23 cellular contexts compared by ENCODE assay signal in genomic region chr16:81861915-81862314, GRCh38.
DNase-seq lines count a peak whose midpoint lies in the region; ATAC-seq and TF ChIP-seq lines count a peak whose summit lies in the region.
"Had no signal": no experiment of that assay in that cellular context is flagged by ENCODE, and none has a peak within 500 bp of the region (broad histone marks: within the 10 kb centered on the region; RNA-seq: fewer than 3 reads in every experiment).

No MANE protein-coding gene starts in this region.

- no peaks in the 10 kb centered on the region for H3K36me3 Mint-ChIP-seq in MCF 10A (ENCODE audit: insufficient read depth, unreplicated experiment)
- H3K36me3 Mint-ChIP-seq in effector memory CD8-positive, alpha-beta T cell (ENCODE audit: insufficient read depth): peaks cover 13% of the 10 kb centered on the region
- H3K36me3 Mint-ChIP-seq in naive B cell: peaks cover 16 to 21% of the 10 kb centered on the region in 2 donors
- H3K36me3 Mint-ChIP-seq in WTC11: no peaks in the 10 kb centered on the region

- DNase-seq in breast epithelium (ENCODE audit: low spot score in 2 of 2): peak in 1 of 2 donors; percentile 42
- no peak for DNase-seq in MCF 10A (ENCODE audit: unreplicated experiment)
- no peak for DNase-seq in effector memory CD8-positive, alpha-beta T cell
- DNase-seq in naive B cell: no peak
- no peak for DNase-seq in upper lobe of left lung
- no peak for DNase-seq in NCI-H2196 treated with DMSO at 0.1 percent for 48 hours (lab: John Stamatoyannopoulos, UW; ENCODE audit: unreplicated experiment)
- DNase-seq in COLO668 (lab: John Stamatoyannopoulos, UW; ENCODE audit: unreplicated experiment): no peak
- DNase-seq in WTC11 (ENCODE audit: low spot score): no peak
- DNase-seq: activated CD4-positive, alpha-beta T cell treated with anti-CD3 and anti-CD28 coated beads, Interleukin-2, amount 50 U/mL, for 48 hours; activated naive CD4-positive, alpha-beta T cell treated with anti-CD3 and anti-CD28 coated beads, Interleukin-2, amount 50 U/mL, for 16 hours; activated T-cell treated with anti-CD3 and anti-CD28 coated beads, Interleukin-2, amount 50 U/mL, for 24 hours; DMS53; NCI-H2171; NCI-H82; ovary; small intestine; stimulated activated CD4-positive, alpha-beta T cell treated with anti-CD3 and anti-CD28 coated beads, Interleukin-4, amount 100 ng/mL, for 4 hours had no signal

- H3K9me3 ChIP-seq in breast epithelium: no peaks in the 10 kb centered on the region
- no peaks in the 10 kb centered on the region for H3K9me3 ChIP-seq in upper lobe of left lung
- H3K9me3 ChIP-seq: BLaER1, HAP-1, ovary, tibial nerve had no signal

- POLR2A ChIA-PET in MCF 10A (lab: Yijun Ruan, JAX) (no interaction called here), WTC11 (lab: Charles Lee) (no interaction called here)

- H3K36me3 ChIP-seq in breast epithelium (no peaks in the 10 kb centered on the region), upper lobe of left lung (peaks cover 0 to 4% (median 0%) of the 10 kb centered on the region in 4 donors)
- H3K36me3 ChIP-seq: HAP-1, ovary, tibial nerve had no signal

- no peak overlapping the region for H3K4me3 Mint-ChIP-seq in MCF 10A (ENCODE audit: unreplicated experiment)
- no peak overlapping the region for H3K4me3 Mint-ChIP-seq in effector memory CD8-positive, alpha-beta T cell
- H3K4me3 Mint-ChIP-seq in naive B cell: peak overlapping the region in 1 of 8 donors; percentile 47
- H3K4me3 Mint-ChIP-seq in WTC11: no peak overlapping the region
- H3K4me3 Mint-ChIP-seq: activated T-cell treated with anti-CD3 and anti-CD28 coated beads, Interleukin-2, amount 50 U/mL, for 24 hours had no signal

- no peak for ATAC-seq in effector memory CD8-positive, alpha-beta T cell (replicated peaks)
- ATAC-seq in naive B cell (ENCODE audit: low read depth in 2 of 2) (no peak), upper lobe of left lung (ENCODE audit: low FRiP score in 2 of 2) (no peak), WTC11 (no peak)

- intact Hi-C loops in breast epithelium (cut with DNase I; ENCODE audit: low total_unique reads) (no loop called here), MCF 10A (cut with micrococcal nuclease) (no loop called here)

- H3K27ac ChIP-seq in breast epithelium (peak overlapping the region; percentile 73 to 89), upper lobe of left lung (peak overlapping the region; percentile 36 to 83 (median 64))
- H3K27ac ChIP-seq: 22Rv1, BLaER1, KMS-11, ovary had no signal

- H3K4me1 ChIP-seq in breast epithelium: no peaks in the 10 kb centered on the region
- peaks cover 12 to 21% (median 16%) of the 10 kb centered on the region in 4 donors for H3K4me1 ChIP-seq in upper lobe of left lung
- H3K4me1 ChIP-seq: HAP-1 had no signal

- H3K27ac Mint-ChIP-seq in MCF 10A (ENCODE audit: low read depth, unreplicated experiment) (no peak overlapping the region), naive B cell (peak overlapping the region in 4 of 6 donors; percentile 20 to 87 (median 79)), WTC11 (no peak overlapping the region)
- peak overlapping the region; percentile 82 to 86 for H3K27ac Mint-ChIP-seq in effector memory CD8-positive, alpha-beta T cell
- H3K27ac Mint-ChIP-seq: activated T-cell treated with anti-CD3 and anti-CD28 coated beads, Interleukin-2, amount 50 U/mL, for 24 hours had no signal

- peak overlapping the region in 2 of 3 donors; percentile 32 to 49 for H3K4me3 ChIP-seq in breast epithelium
- H3K4me3 ChIP-seq in upper lobe of left lung: no peak overlapping the region
- H3K4me3 ChIP-seq: BLaER1, coronary artery, HAP-1, ovary, tibial nerve had no signal

- 46 to 62% methylated on average over 7 of the region's 7 CpGs for WGBS in upper lobe of left lung, 2 donors

- H3K9me3 Mint-ChIP-seq in MCF 10A (ENCODE audit: unreplicated experiment) (no peaks in the 10 kb centered on the region), naive B cell (no peaks in the 10 kb centered on the region), WTC11 (no peaks in the 10 kb centered on the region)
- H3K9me3 Mint-ChIP-seq in effector memory CD8-positive, alpha-beta T cell: no peaks in the 10 kb centered on the region
- H3K9me3 Mint-ChIP-seq: activated T-cell treated with anti-CD3 and anti-CD28 coated beads, Interleukin-2, amount 50 U/mL, for 24 hours had no signal

- TF ChIP-seq CTCF in breast epithelium (IDR thresholded peaks at IDR 0.05) (no peak), MCF 10A (IDR thresholded peaks at IDR 0.05; ENCODE audit: unreplicated experiment) (no peak), upper lobe of left lung (IDR thresholded peaks at IDR 0.05) (no peak), WTC11 (IDR thresholded peaks at IDR 0.05) (no peak)

- TF ChIP-seq POLR2A in breast epithelium (IDR thresholded peaks at IDR 0.05): no peak
- TF ChIP-seq POLR2A in upper lobe of left lung (IDR thresholded peaks at IDR 0.05): no peak

- H3K27me3 Mint-ChIP-seq in MCF 10A (ENCODE audit: insufficient read depth, unreplicated experiment): no peaks in the 10 kb centered on the region
- H3K27me3 Mint-ChIP-seq in effector memory CD8-positive, alpha-beta T cell: no peaks in the 10 kb centered on the region
- H3K27me3 Mint-ChIP-seq in naive B cell: no peaks in the 10 kb centered on the region
- H3K27me3 Mint-ChIP-seq in WTC11 (ENCODE audit: low read depth): peaks cover 7% of the 10 kb centered on the region
- H3K27me3 Mint-ChIP-seq: activated T-cell treated with anti-CD3 and anti-CD28 coated beads, Interleukin-2, amount 50 U/mL, for 24 hours had no signal

- BruUV-seq in MCF 10A (replicated peaks; lab: Mats Ljungman, UMichigan): no TSS peak

- H3K27me3 ChIP-seq in breast epithelium (no peaks in the 10 kb centered on the region), upper lobe of left lung (no peaks in the 10 kb centered on the region)
- H3K27me3 ChIP-seq: BLaER1, ovary, tibial nerve had no signal

- TF ChIP-seq EP300 in upper lobe of left lung (IDR thresholded peaks at IDR 0.05): peak in 1 of 4 donors; percentile 61

- CTCF ChIA-PET in MCF 10A (lab: Yijun Ruan, JAX) (interaction anchor here (1.6 to 5.4 kb wide), 3 partner anchors 11 to 25 kb away, joined by 5 to 39 read pairs (median 5); no protein-coding TSS in a partner anchor), WTC11 (lab: Charles Lee) (interaction anchor here (1.2 to 4.1 kb wide), 2 partner anchors 12 to 17 kb away, joined by 6 to 36 read pairs; no protein-coding TSS in a partner anchor)

- peaks cover 9% of the 10 kb centered on the region for H3K4me1 Mint-ChIP-seq in MCF 10A (ENCODE audit: insufficient read depth, unreplicated experiment)
- H3K4me1 Mint-ChIP-seq in effector memory CD8-positive, alpha-beta T cell (ENCODE audit: low read depth in 2 of 2): peaks cover 11 to 15% of the 10 kb centered on the region in 2 donors
- H3K4me1 Mint-ChIP-seq in naive B cell: peaks cover 36 to 62% (median 53%) of the 10 kb centered on the region in 3 donors
- H3K4me1 Mint-ChIP-seq in WTC11: peaks cover 22% of the 10 kb centered on the region

TF ChIP-seq in WTC11, 78 proteins besides CTCF, POLR2A, EP300 and RAD21 (continues in another document):
- TF ChIP-seq ELF4 (CRISPR knock-in tag; IDR thresholded peaks at IDR 0.05; ENCODE audit: low read depth): no peak
- TF ChIP-seq, protein P1, sequence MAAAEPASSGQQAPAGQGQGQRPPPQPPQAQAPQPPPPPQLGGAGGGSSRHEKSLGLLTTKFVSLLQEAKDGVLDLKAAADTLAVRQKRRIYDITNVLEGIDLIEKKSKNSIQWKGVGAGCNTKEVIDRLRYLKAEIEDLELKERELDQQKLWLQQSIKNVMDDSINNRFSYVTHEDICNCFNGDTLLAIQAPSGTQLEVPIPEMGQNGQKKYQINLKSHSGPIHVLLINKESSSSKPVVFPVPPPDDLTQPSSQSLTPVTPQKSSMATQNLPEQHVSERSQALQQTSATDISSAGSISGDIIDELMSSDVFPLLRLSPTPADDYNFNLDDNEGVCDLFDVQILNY (CRISPR knock-in tag; IDR thresholded peaks at IDR 0.05): no peak
- no peak for TF ChIP-seq STAT6 (CRISPR knock-in tag; conservative IDR thresholded peaks at IDR 0.05; ENCODE audit: low read depth)
- TF ChIP-seq, protein P2, sequence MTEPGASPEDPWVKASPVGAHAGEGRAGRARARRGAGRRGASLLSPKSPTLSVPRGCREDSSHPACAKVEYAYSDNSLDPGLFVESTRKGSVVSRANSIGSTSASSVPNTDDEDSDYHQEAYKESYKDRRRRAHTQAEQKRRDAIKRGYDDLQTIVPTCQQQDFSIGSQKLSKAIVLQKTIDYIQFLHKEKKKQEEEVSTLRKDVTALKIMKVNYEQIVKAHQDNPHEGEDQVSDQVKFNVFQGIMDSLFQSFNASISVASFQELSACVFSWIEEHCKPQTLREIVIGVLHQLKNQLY (CRISPR knock-in tag; IDR thresholded peaks at IDR 0.05): no peak
- TF ChIP-seq MXD4 (CRISPR knock-in tag; IDR thresholded peaks at IDR 0.05; ENCODE audit: borderline replicate concordance): no peak
- TF ChIP-seq FOXK1 (CRISPR knock-in tag; IDR thresholded peaks at IDR 0.05): no peak
- no peak for TF ChIP-seq ZNF671 (CRISPR knock-in tag; IDR thresholded peaks at IDR 0.05)
- TF ChIP-seq ZNF396 (CRISPR knock-in tag; IDR thresholded peaks at IDR 0.05; ENCODE audit: borderline replicate concordance): no peak

Comparison
In these comparisons a context has a peak if more than half of its experiments do, and no peak if none do; other contexts are left out.
1. H3K4me3 ChIP-seq: peak in breast epithelium (2 of 3); none in upper lobe of left lung (0 of 4).
2. H3K27ac Mint-ChIP-seq: peak in effector memory CD8-positive, alpha-beta T cell (2 of 2) and naive B cell (4 of 6); none in MCF 10A (single experiment) and WTC11 (single experiment).